22 cellular contexts compared by ENCODE assay signal in the genomic region with DNA sequence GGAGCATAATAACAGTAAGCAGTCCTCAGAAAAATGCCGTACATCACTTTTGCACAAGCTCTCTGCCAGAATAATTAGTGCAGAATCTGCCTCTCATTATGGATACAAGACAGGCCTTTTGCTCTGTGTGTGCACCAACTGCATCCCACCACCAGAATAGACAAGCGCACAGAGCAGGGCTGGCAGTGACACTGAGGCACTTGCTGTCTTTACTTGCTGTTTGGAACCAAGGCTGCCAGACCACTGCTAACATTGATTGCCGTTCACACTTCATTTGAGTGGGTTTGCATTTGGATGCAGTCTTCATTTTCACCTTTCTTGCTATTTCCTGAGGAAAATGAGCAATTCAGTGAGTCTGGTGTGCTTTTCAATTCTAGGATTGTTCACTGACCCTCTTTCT.
DNase-seq lines count a peak whose midpoint lies in the region; ATAC-seq and TF ChIP-seq lines count a peak whose summit lies in the region.
"Had no signal": no experiment of that assay in that cellular context is flagged by ENCODE, and none has a peak within 500 bp of the region (broad histone marks: within the 10 kb centered on the region; RNA-seq: fewer than 3 reads in every experiment).

No MANE protein-coding gene starts in this region.

- peak overlapping the region; percentile 42 for H3K4me2 ChIP-seq in BLaER1

- no peak for ATAC-seq in GM21786 (IDR thresholded peaks at IDR 0.05; ENCODE audit: unreplicated experiment)
- ATAC-seq: GM12878 had no signal

- H3K27me3 ChIP-seq in BLaER1 = no peaks in the 10 kb centered on the region

- H3K4me3 Mint-ChIP-seq in glutamatergic neuron (ENCODE audit: unreplicated experiment) = no peak overlapping the region
- no peak overlapping the region for H3K4me3 Mint-ChIP-seq in type B pancreatic cell
- H3K4me3 Mint-ChIP-seq in endothelial cell (ENCODE audit: unreplicated experiment) = no peak overlapping the region
- H3K4me3 Mint-ChIP-seq: B cell; CD4-positive, CD25-positive, alpha-beta regulatory T cell; CD8-positive, alpha-beta memory T cell; IgD-negative memory B cell had no signal

- H3K9me3 Mint-ChIP-seq in glutamatergic neuron (ENCODE audit: unreplicated experiment) = no peaks in the 10 kb centered on the region
- no peaks in the 10 kb centered on the region for H3K9me3 Mint-ChIP-seq in type B pancreatic cell
- H3K9me3 Mint-ChIP-seq in endothelial cell (ENCODE audit: unreplicated experiment) = no peaks in the 10 kb centered on the region
- H3K9me3 Mint-ChIP-seq: IgD-negative memory B cell had no signal

- no peak overlapping the region for H3K27ac ChIP-seq in BLaER1

- H3K27me3 Mint-ChIP-seq in glutamatergic neuron (ENCODE audit: unreplicated experiment) (no peaks in the 10 kb centered on the region), type B pancreatic cell (peaks cover 8% of the 10 kb centered on the region), endothelial cell (ENCODE audit: unreplicated experiment) (no peaks in the 10 kb centered on the region)
- H3K27me3 Mint-ChIP-seq: B cell; CD4-positive, CD25-positive, alpha-beta regulatory T cell; CD8-positive, alpha-beta memory T cell; IgD-negative memory B cell had no signal

- H3K36me3 Mint-ChIP-seq in glutamatergic neuron (ENCODE audit: unreplicated experiment) (no peaks in the 10 kb centered on the region), type B pancreatic cell (no peaks in the 10 kb centered on the region), endothelial cell (ENCODE audit: low read depth, unreplicated experiment) (no peaks in the 10 kb centered on the region)
- H3K36me3 Mint-ChIP-seq: CD4-positive, CD25-positive, alpha-beta regulatory T cell; CD8-positive, alpha-beta memory T cell had no signal

- H3K27ac Mint-ChIP-seq in glutamatergic neuron (ENCODE audit: unreplicated experiment) = no peak overlapping the region
- H3K27ac Mint-ChIP-seq in type B pancreatic cell = no peak overlapping the region
- no peak overlapping the region for H3K27ac Mint-ChIP-seq in endothelial cell (ENCODE audit: unreplicated experiment)
- H3K27ac Mint-ChIP-seq: B cell; CD4-positive, CD25-positive, alpha-beta regulatory T cell; CD8-positive, alpha-beta memory T cell; IgD-negative memory B cell had no signal

- no peaks in the 10 kb centered on the region for H4K20me1 ChIP-seq in BLaER1

- H3K9ac ChIP-seq in BLaER1 = no peak overlapping the region

- H3K9me3 ChIP-seq in BLaER1 = no peaks in the 10 kb centered on the region

- no peak overlapping the region for H3K4me3 ChIP-seq in BLaER1
- H3K4me3 ChIP-seq: GM12878 had no signal

- peaks cover 15% of the 10 kb centered on the region for H3K4me1 ChIP-seq in BLaER1

- DNase-seq in SK-N-DZ (ENCODE audit: low spot score) (peak; percentile 27), glutamatergic neuron (peak; percentile 15), type B pancreatic cell (ENCODE audit: extremely low spot score, unreplicated experiment) (no peak), cortex of kidney (lab: John Stamatoyannopoulos, UW) (no peak), endothelial cell (ENCODE audit: low spot score) (no peak)
- DNase-seq in activated naive CD4-positive, alpha-beta T cell (lab: John Stamatoyannopoulos, UW) = no peak
- DNase-seq: 8988T; C1 segment of cervical spinal cord; CD4-positive, CD25-positive, alpha-beta regulatory T cell; CD8-positive, alpha-beta memory T cell; COR-L47; DMS 273 treated with DMSO at 0.1 percent for 48 hours; DMS53; DND-41; EL; HCEC 1CT; KBM-7 had no signal

- no peaks in the 10 kb centered on the region for H3K36me3 ChIP-seq in BLaER1

- TF ChIP-seq CTCF in glutamatergic neuron (IDR thresholded peaks at IDR 0.05; ENCODE audit: partially characterized antibody, unreplicated experiment) (no peak), type B pancreatic cell (conservative IDR thresholded peaks at IDR 0.05) (peak; percentile 50), endothelial cell (IDR thresholded peaks at IDR 0.05; ENCODE audit: unreplicated experiment) (no peak)

- no peaks in the 10 kb centered on the region for H3K4me1 Mint-ChIP-seq in glutamatergic neuron (ENCODE audit: low read depth, unreplicated experiment)
- H3K4me1 Mint-ChIP-seq in type B pancreatic cell (ENCODE audit: unreplicated experiment) = peaks cover 21% of the 10 kb centered on the region
- no peaks in the 10 kb centered on the region for H3K4me1 Mint-ChIP-seq in endothelial cell (ENCODE audit: unreplicated experiment)
- H3K4me1 Mint-ChIP-seq: B cell; CD4-positive, CD25-positive, alpha-beta regulatory T cell; CD8-positive, alpha-beta memory T cell; IgD-negative memory B cell had no signal

Comparison
In these comparisons a context has a peak if more than half of its experiments do, and no peak if none do; other contexts are left out.
1. DNase-seq: peak in SK-N-DZ (single experiment) and glutamatergic neuron (single experiment); none in type B pancreatic cell (single experiment), activated naive CD4-positive, alpha-beta T cell (0 of 4), cortex of kidney (single experiment) and endothelial cell (single experiment).